16 cellular contexts compared by ENCODE assay signal in genomic region chr20:46222521-46223007, GRCh38.
DNase-seq lines count a peak whose midpoint lies in the region; ATAC-seq, FAIRE-seq and TF ChIP-seq lines count a peak whose summit lies in the region.
"Had no signal": no experiment of that assay in that cellular context is flagged by ENCODE, and none has a peak within 500 bp of the region (broad histone marks: within the 10 kb centered on the region; RNA-seq: fewer than 3 reads in every experiment).

No MANE protein-coding gene starts in this region.

- peaks cover 8% of the 10 kb centered on the region for H3K27me3 Mint-ChIP-seq in brain

- TF ChIP-seq POLR2A in gastrocnemius medialis (IDR thresholded peaks at IDR 0.05), result peak; percentile 53 to 60

- intact Hi-C loops in gastrocnemius medialis (cut with DNase I; ENCODE audit: low total_unique reads), result no loop called here

- H3K27ac Mint-ChIP-seq in brain, result peak overlapping the region in 3 of 5 experiments; percentile 20 to 73 (median 36)
- H3K27ac Mint-ChIP-seq: memory B cell had no signal

- no peak overlapping the region for H3K4me3 ChIP-seq in right atrium auricular region
- H3K4me3 ChIP-seq in gastrocnemius medialis, result no peak overlapping the region
- H3K4me3 ChIP-seq in small intestine (ENCODE audit: low read depth in 1 of 2, low read length in 2 of 2), result no peak overlapping the region
- H3K4me3 ChIP-seq: esophagus squamous epithelium, PC-9, tibial nerve had no signal

- H3K27me3 ChIP-seq in right atrium auricular region, result no peaks in the 10 kb centered on the region
- H3K27me3 ChIP-seq in gastrocnemius medialis, result peaks cover 0 to 7% (median 5%) of the 10 kb centered on the region in 3 donors
- H3K27me3 ChIP-seq in small intestine (ENCODE audit: control insufficient read depth in 2 of 2, insufficient read depth in 2 of 2, low read length in 2 of 2), result peaks cover 0 to 7% of the 10 kb centered on the region in 2 donors

- WGBS in small intestine, 3 donors, result 22 to 34% (median 30%) methylated on average over 13 to 14 of the region's 14 CpGs

- peaks cover 0 to 3% (median 0%) of the 10 kb centered on the region in 5 experiments for H3K9me3 Mint-ChIP-seq in brain
- H3K9me3 Mint-ChIP-seq: activated naive CD4-positive, alpha-beta T cell treated with anti-CD3 and anti-CD28 coated beads, Interleukin-2, amount 50 U/mL, for 72 hours; memory B cell had no signal

- H3K9me3 ChIP-seq in right atrium auricular region (no peaks in the 10 kb centered on the region), gastrocnemius medialis (no peaks in the 10 kb centered on the region), small intestine (ENCODE audit: control insufficient read depth, low read depth) (no peaks in the 10 kb centered on the region)
- H3K9me3 ChIP-seq: esophagus squamous epithelium, tibial nerve had no signal

- peak overlapping the region in 1 of 5 experiments; percentile 22 for H3K4me3 Mint-ChIP-seq in brain
- H3K4me3 Mint-ChIP-seq: memory B cell had no signal

- no peaks in the 10 kb centered on the region for H3K36me3 Mint-ChIP-seq in brain
- H3K36me3 Mint-ChIP-seq: activated naive CD4-positive, alpha-beta T cell treated with anti-CD3 and anti-CD28 coated beads, Interleukin-2, amount 50 U/mL, for 72 hours; memory B cell had no signal

- in situ Hi-C loops in gastrocnemius medialis (cut with MboI; ENCODE audit: low sequenced_read_pairs in 4 of 4), result no loop called here

- no peaks in the 10 kb centered on the region for H3K36me3 ChIP-seq in right atrium auricular region
- H3K36me3 ChIP-seq in gastrocnemius medialis, result no peaks in the 10 kb centered on the region
- no peaks in the 10 kb centered on the region for H3K36me3 ChIP-seq in small intestine (ENCODE audit: control insufficient read depth in 2 of 2, insufficient read depth in 2 of 2, low read length in 2 of 2)
- H3K36me3 ChIP-seq: esophagus squamous epithelium, tibial nerve had no signal

- peaks cover 58% of the 10 kb centered on the region for H3K4me1 Mint-ChIP-seq in brain

- peak; percentile 90 to 91 for ATAC-seq in gastrocnemius medialis
- no peak for ATAC-seq in GM19351 (IDR thresholded peaks at IDR 0.05; ENCODE audit: unreplicated experiment)
- no peak for ATAC-seq in HG02610 (IDR thresholded peaks at IDR 0.05; ENCODE audit: unreplicated experiment)
- ATAC-seq: activated naive CD4-positive, alpha-beta T cell treated with anti-CD3 and anti-CD28 coated beads, Interleukin-2, amount 50 U/mL, for 72 hours had no signal

- no peak for FAIRE-seq in small intestine (lab: Jason Lieb, UNC)
- FAIRE-seq: colon had no signal

- H3K27ac ChIP-seq in right atrium auricular region, result peak overlapping the region; percentile 79 to 96
- peak overlapping the region; percentile 85 to 95 (median 94) for H3K27ac ChIP-seq in gastrocnemius medialis
- no peak overlapping the region for H3K27ac ChIP-seq in small intestine (ENCODE audit: low read depth in 1 of 2, low read length in 1 of 2)
- H3K27ac ChIP-seq: esophagus squamous epithelium, PC-9, tibial nerve had no signal

- peaks cover 0 to 23% of the 10 kb centered on the region in 2 donors for H3K4me1 ChIP-seq in right atrium auricular region
- peaks cover 22 to 40% of the 10 kb centered on the region in 2 donors for H3K4me1 ChIP-seq in gastrocnemius medialis
- H3K4me1 ChIP-seq in small intestine (ENCODE audit: control insufficient read depth in 2 of 2, insufficient read depth in 1 of 2, low read depth in 1 of 2, low read length in 1 of 2), result no peaks in the 10 kb centered on the region
- H3K4me1 ChIP-seq: esophagus squamous epithelium, tibial nerve had no signal

- DNase-seq in NCI-H1694 treated with DMSO at 0.1 percent for 48 hours (lab: John Stamatoyannopoulos, UW) (peak; percentile 28), right atrium auricular region (ENCODE audit: low spot score) (peak; percentile 65), gastrocnemius medialis (peak; percentile 87 to 93), small intestine (no peak), dedifferentiated amniotic fluid mesenchymal stem cell (ENCODE audit: extremely low spot score) (no peak)
- DNase-seq: AML-193, DMS153, esophagus squamous epithelium, PC-9 had no signal

- TF ChIP-seq CTCF in brain (conservative IDR thresholded peaks at IDR 0.05) (no peak), right atrium auricular region (IDR thresholded peaks at IDR 0.05) (no peak), gastrocnemius medialis (IDR thresholded peaks at IDR 0.05 in 4 of 5, conservative IDR thresholded peaks at IDR 0.05 in 1 of 5) (no peak)

Comparison
In these comparisons a context has a peak if more than half of its experiments do, and no peak if none do; other contexts are left out.
1. DNase-seq: peak in NCI-H1694 treated with DMSO at 0.1 percent for 48 hours (single experiment), right atrium auricular region (single experiment) and gastrocnemius medialis (2 of 2); none in small intestine (single experiment) and dedifferentiated amniotic fluid mesenchymal stem cell (single experiment).
2. H3K27ac ChIP-seq: peak in right atrium auricular region (2 of 2) and gastrocnemius medialis (4 of 4); none in small intestine (0 of 2).
3. ATAC-seq: peak in gastrocnemius medialis (2 of 2); none in GM19351 (single experiment) and HG02610 (single experiment).